Comparison of ENCODE assay signal across 25 cellular contexts in genomic region chr20:43295263-43295662, GRCh38.
"Had no signal": no experiment of that assay in that cellular context is flagged by ENCODE, and none has a peak within 500 bp of the region (broad histone marks: within the 10 kb centered on the region; RNA-seq: fewer than 3 reads in every experiment).

No MANE protein-coding gene starts in this region.

- H3K27ac ChIP-seq: left lung, lower lobe of right lung, ovary, right atrium auricular region, skin epidermis, suprapubic skin, thoracic aorta, tibial artery, uterus had no signal

- H3K36me3 Mint-ChIP-seq: naive thymus-derived CD8-positive, alpha-beta T cell; type B pancreatic cell had no signal

- H3K36me3 ChIP-seq: left lung, lower lobe of right lung, ovary, right atrium auricular region, suprapubic skin, thoracic aorta, tibial artery, uterus had no signal

- H3K9me3 Mint-ChIP-seq: nephron, type B pancreatic cell had no signal

- H3K9me3 ChIP-seq: ovary, suprapubic skin, thoracic aorta, tibial artery, uterus had no signal

- H3K4me3 Mint-ChIP-seq: naive thymus-derived CD8-positive, alpha-beta T cell; nephron; stimulated activated naive CD8-positive, alpha-beta T cell treated with anti-CD3 and anti-CD28 coated beads, Interleukin-15, Interleukin-2, amounts not matched to agents 100 ng/mL and 50 ng/mL, for 24 hours; type B pancreatic cell had no signal

- H3K4me1 Mint-ChIP-seq: naive thymus-derived CD8-positive, alpha-beta T cell; nephron had no signal

- H3K27me3 ChIP-seq: left lung, ovary, right atrium auricular region, suprapubic skin, tibial artery, uterus had no signal

- FAIRE-seq: kidney had no signal

- H3K4me3 ChIP-seq: left lung, lower lobe of right lung, ovary, right atrium auricular region, skin epidermis, suprapubic skin, thoracic aorta, tibial artery, uterus had no signal

- H3K4me1 ChIP-seq: left lung, lower lobe of right lung, right atrium auricular region, suprapubic skin, tibial artery, uterus had no signal

- H3K27ac Mint-ChIP-seq: naive thymus-derived CD8-positive, alpha-beta T cell; nephron; progenitor cell of endocrine pancreas; stimulated activated naive CD8-positive, alpha-beta T cell treated with anti-CD3 and anti-CD28 coated beads, Interleukin-15, Interleukin-2, amounts not matched to agents 100 ng/mL and 50 ng/mL, for 24 hours; type B pancreatic cell had no signal

- ATAC-seq: left colon; left lung; lower lobe of right lung; naive thymus-derived CD8-positive, alpha-beta T cell; sciatic nerve had no signal

- DNase-seq: hippocampal formation; kidney; left colon; left lung; lower lobe of right lung; mammary epithelial cell; mesenchymal stem cell; naive thymus-derived CD8-positive, alpha-beta T cell; ovary; stimulated activated CD4-positive, alpha-beta T cell treated with anti-CD3 and anti-CD28 coated beads, Interleukin-12 subunit alpha, Interleukin-12 subunit beta, amount 100 ng/mL, for 4 hours; stimulated activated CD4-positive, alpha-beta T cell treated with anti-CD3 and anti-CD28 coated beads, Interleukin-15, amount 100 ng/mL, for 24 hours; stimulated activated CD4-positive, alpha-beta T cell treated with anti-CD3 and anti-CD28 coated beads, Interleukin-2, amount 100 ng/mL, for 24 hours; stimulated activated CD4-positive, alpha-beta T cell treated with anti-CD3 and anti-CD28 coated beads, Interleukin-4, amount 100 ng/mL, for 1 hour; stimulated activated naive CD4-positive, alpha-beta T cell; tibial artery; uterus had no signal

- H3K27me3 Mint-ChIP-seq: stimulated activated naive CD8-positive, alpha-beta T cell treated with anti-CD3 and anti-CD28 coated beads, Interleukin-15, Interleukin-2, amounts not matched to agents 100 ng/mL and 50 ng/mL, for 24 hours had no signal
